In the genomic region with DNA sequence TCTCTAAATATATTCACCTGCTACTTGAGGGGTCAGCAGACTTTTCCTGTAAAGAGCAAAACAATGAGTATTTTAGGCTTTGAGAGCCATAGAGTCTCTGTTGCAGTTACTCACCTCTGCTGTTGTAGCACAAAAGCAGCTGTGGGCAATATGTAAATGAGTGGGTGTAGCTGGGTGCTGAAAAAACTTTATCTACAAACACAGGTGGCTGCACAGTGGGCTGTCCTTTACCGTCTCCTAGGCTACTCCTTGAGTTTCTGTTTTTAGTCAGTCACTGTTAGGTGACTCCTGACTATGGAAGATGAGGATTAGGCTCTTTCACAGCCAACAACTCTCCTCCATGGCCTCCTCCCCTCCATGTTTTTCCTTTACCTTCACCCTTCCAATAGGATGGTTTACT, we compare ENCODE assay signal across 10 cellular contexts.
DNase-seq lines count a peak whose midpoint lies in the region; ATAC-seq lines count a peak whose summit lies in the region.
"Had no signal": no experiment of that assay in that cellular context is flagged by ENCODE, and none has a peak within 500 bp of the region (broad histone marks: within the 10 kb centered on the region; RNA-seq: fewer than 3 reads in every experiment).

No MANE protein-coding gene starts in this region.

- no peaks in the 10 kb centered on the region for H3K36me3 ChIP-seq in mesendoderm (ENCODE audit: control insufficient read depth, insufficient read depth, low read length)

- H2BK120ac ChIP-seq in mesendoderm (ENCODE audit: low read depth, low read length) = no peak overlapping the region

- peak overlapping the region; percentile 53 for H3K56ac ChIP-seq in mesendoderm (ENCODE audit: low read length)

- H4K8ac ChIP-seq in mesendoderm (ENCODE audit: low read depth, low read length) = no peak overlapping the region

- H3K9ac ChIP-seq in mesendoderm (ENCODE audit: low read length) = no peak overlapping the region

- H3K27me3 ChIP-seq in mesendoderm (ENCODE audit: insufficient read depth, low read length, poor library complexity) = no peaks in the 10 kb centered on the region

- no peak overlapping the region for H2BK15ac ChIP-seq in mesendoderm (replicated peaks; ENCODE audit: low read depth)

- H3K18ac ChIP-seq in mesendoderm (ENCODE audit: low read length) = no peak overlapping the region

- ATAC-seq in HG02763 (IDR thresholded peaks at IDR 0.05; ENCODE audit: unreplicated experiment) = peak; percentile 77
- ATAC-seq: Panc1 had no signal

- H3K4ac ChIP-seq in mesendoderm (ENCODE audit: low read depth, low read length) = no peak overlapping the region

- H3K23ac ChIP-seq in mesendoderm (ENCODE audit: low read length) = no peak overlapping the region

- H4K5ac ChIP-seq in mesendoderm (ENCODE audit: low read length) = peak overlapping the region; percentile 42

- no peaks in the 10 kb centered on the region for H3K79me2 ChIP-seq in mesendoderm (ENCODE audit: control insufficient read depth, insufficient read depth, low read length)

- H3K4me3 ChIP-seq in mesendoderm (ENCODE audit: low read length) = no peak overlapping the region

- no peaks in the 10 kb centered on the region for H3K79me1 ChIP-seq in mesendoderm (ENCODE audit: low read length)

- H2AK5ac ChIP-seq in mesendoderm (ENCODE audit: low read length) = no peak overlapping the region

- H3K4me2 ChIP-seq in mesendoderm (ENCODE audit: low read length) = no peak overlapping the region

- WGBS in mesendoderm (ENCODE audit: extremely low coverage, insufficient coverage, low lambda C conversion rate) = no CpG with 5 or more reads among the region's 1 CpG

- H2BK5ac ChIP-seq in mesendoderm (ENCODE audit: low read length) = peak overlapping the region; percentile 51

- peaks cover 3% of the 10 kb centered on the region for H3K4me1 ChIP-seq in mesendoderm (ENCODE audit: control insufficient read depth, low read depth, low read length)

- DNase-seq in NCI-H2107 treated with DMSO at 0.1 percent for 48 hours (lab: John Stamatoyannopoulos, UW; ENCODE audit: unreplicated experiment) (peak; percentile 1), NCI-H2107 (lab: John Stamatoyannopoulos, UW) (no peak), NCI-H69 (lab: John Stamatoyannopoulos, UW) (peak; percentile 84), mesendoderm (peak; percentile 63), DMS153 treated with DMSO at 0.1 percent for 48 hours (lab: John Stamatoyannopoulos, UW; ENCODE audit: unreplicated experiment) (no peak), kidney tubule cell (ENCODE audit: low spot score) (no peak)
- DNase-seq in effector CD8-positive, alpha-beta T cell (lab: John Stamatoyannopoulos, UW) = no peak
- DNase-seq: activated CD4-positive, alpha-beta T cell treated with anti-CD3 and anti-CD28 coated beads for 4 hours had no signal

- H3K27ac ChIP-seq in mesendoderm (ENCODE audit: low read depth, low read length) = peak overlapping the region; percentile 50

Comparison
In these comparisons a context has a peak if more than half of its experiments do, and no peak if none do; other contexts are left out.
1. DNase-seq: peak in NCI-H2107 treated with DMSO at 0.1 percent for 48 hours (single experiment), NCI-H69 (single experiment) and mesendoderm (single experiment); none in NCI-H2107 (single experiment), DMS153 treated with DMSO at 0.1 percent for 48 hours (single experiment), kidney tubule cell (single experiment) and effector CD8-positive, alpha-beta T cell (single experiment).